ENCODE assay signal across 8 cellular contexts in the genomic region with DNA sequence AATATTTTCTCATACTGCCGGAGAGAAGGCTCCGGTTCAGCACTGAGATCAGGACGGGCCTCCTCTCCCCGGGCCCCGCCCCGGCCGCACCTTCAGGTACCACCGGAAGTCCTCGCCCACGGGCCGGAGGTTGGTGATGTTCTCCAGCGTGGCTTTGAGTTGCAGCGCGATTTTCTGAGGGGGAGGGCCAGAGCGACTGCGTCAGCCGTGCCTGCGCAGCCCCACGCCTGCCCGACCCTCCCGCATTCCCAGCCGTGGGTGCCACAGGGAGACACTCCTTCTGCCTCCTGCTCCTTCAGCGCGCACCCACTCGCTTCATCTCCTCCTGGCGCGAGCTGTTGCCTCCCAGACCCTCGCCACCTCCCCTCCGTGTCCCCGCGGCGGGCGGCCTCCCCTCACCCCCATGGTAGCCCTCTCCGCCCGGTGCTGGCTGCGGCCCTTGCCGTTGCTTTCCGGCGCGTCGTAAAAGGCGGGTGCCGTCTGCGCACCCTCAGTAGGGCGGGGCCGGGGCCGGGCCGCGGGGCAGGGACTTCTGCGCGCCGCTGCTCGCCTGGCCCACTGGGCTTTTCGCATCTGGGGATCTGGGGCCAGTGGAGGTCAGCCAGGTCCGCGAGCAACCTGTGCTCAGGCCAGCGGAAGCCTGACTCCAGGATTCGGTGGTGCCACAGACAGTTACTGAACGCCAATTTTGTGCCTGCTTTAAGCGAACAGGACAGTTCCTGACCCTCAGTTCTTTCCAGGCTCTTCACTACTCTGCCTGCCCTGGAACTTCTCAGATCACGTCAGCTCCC. TPM values are rescaled to one million over a fixed set of nuclear protein-coding genes. Genes with fewer than 3 reads are reported as not detected.
A peak's percentile ranks its signal among the peaks of the same experiment; 100 is the strongest.
DNase-seq lines count a peak whose midpoint lies in the region; ATAC-seq and TF ChIP-seq lines count a peak whose summit lies in the region.

Gene CZIB (minus strand): TSS at position 464 of the 791 bp plus-strand sequence. CDS start 59 bp downstream, at position 405.

- peaks cover 21 to 27% (median 25%) of the 10 kb centered on the region in 3 donors for H3K4me1 Mint-ChIP-seq in T-cell

- no peaks in the 10 kb centered on the region for H3K9me3 Mint-ChIP-seq in T-cell

- DNase-seq in NCI-H1436 (lab: John Stamatoyannopoulos, UW) (peak; percentile 87), T-cell (peak; percentile 75 to 92 (median 86)), adrenal gland (peak; percentile 93 to 97 (median 95)), heart left ventricle (peak; percentile 95 to 98 (median 97)), posterior cingulate gyrus (peak; percentile 85 to 98 (median 90)), upper lobe of left lung (peak; percentile 94 to 98)

- H3K9me3 ChIP-seq in adrenal gland (replicated peaks in 1 of 3), result no peaks in the 10 kb centered on the region
- no peaks in the 10 kb centered on the region for H3K9me3 ChIP-seq in heart left ventricle
- no peaks in the 10 kb centered on the region for H3K9me3 ChIP-seq in upper lobe of left lung

- H3K27me3 ChIP-seq in adrenal gland (no peaks in the 10 kb centered on the region), heart left ventricle (no peaks in the 10 kb centered on the region), upper lobe of left lung (no peaks in the 10 kb centered on the region)

- peak within 1 kb of the TSS; percentile 88 to 89 (median 88) for H3K4me3 Mint-ChIP-seq in T-cell

- H3K27ac ChIP-seq in adrenal gland (peak within 1 kb of the TSS; percentile 92 to 97 (median 95)), heart left ventricle (peak within 1 kb of the TSS; percentile 89 to 99 (median 95)), upper lobe of left lung (peak within 1 kb of the TSS; percentile 90 to 100 (median 96))

- peak; percentile 93 for ATAC-seq in HG02798 (IDR thresholded peaks at IDR 0.05; ENCODE audit: poor library complexity, unreplicated experiment)
- peak; percentile 91 to 96 (median 92) for ATAC-seq in T-cell (replicated peaks in 1 of 4)
- ATAC-seq in heart left ventricle, result peak; percentile 94 to 98 (median 98)
- peak; percentile 98 to 100 for ATAC-seq in upper lobe of left lung (ENCODE audit: low FRiP score in 2 of 2)

- H3K36me3 ChIP-seq in adrenal gland (replicated peaks in 1 of 2), result peaks cover 0 to 6% of the 10 kb centered on the region in 2 donors
- H3K36me3 ChIP-seq in heart left ventricle, result peaks cover 0 to 32% (median 20%) of the 10 kb centered on the region in 9 donors
- H3K36me3 ChIP-seq in upper lobe of left lung, result peaks cover 0 to 31% (median 11%) of the 10 kb centered on the region in 4 donors

- peak within 1 kb of the TSS; percentile 96 to 97 for H3K27ac Mint-ChIP-seq in T-cell

- intact Hi-C loops in adrenal gland (cut with DNase I) (no loop called here), heart left ventricle (cut with DNase I) (loop anchor here in 2 of 10 donors (1.0 kb wide), 2 partner anchors 22 to 38 kb away; no protein-coding TSS in a partner anchor), posterior cingulate gyrus (cut with DNase I) (loop anchor here (1.0 to 2.0 kb wide), 2 partner anchors 18 to 23 kb away; partner anchors contain the start of gene MAGOH)

- peaks cover 10% of the 10 kb centered on the region for H3K36me3 Mint-ChIP-seq in T-cell

- POLR2A ChIA-PET in T-cell (lab: Charles Lee), result no interaction called here

- TF ChIP-seq CTCF in GM12875 (IDR thresholded peaks at IDR 0.05; ENCODE audit: borderline replicate concordance, insufficient read depth, low read depth, low read length) (no peak), adrenal gland (IDR thresholded peaks at IDR 0.05) (peak in 1 of 6 experiments; percentile 3), heart left ventricle (IDR thresholded peaks at IDR 0.05) (no peak), upper lobe of left lung (IDR thresholded peaks at IDR 0.05) (peak in 1 of 6 experiments; percentile 18)

- WGBS in adrenal gland, 4 donors, result 0 to 1% (median 0%) methylated on average over 20 to 61 of the region's 61 CpGs
- 0 to 1% (median 0%) methylated on average over 43 to 61 of the region's 61 CpGs for WGBS in heart left ventricle, 4 donors
- 0 to 1% methylated on average over 16 to 57 of the region's 61 CpGs for WGBS in upper lobe of left lung, 2 donors

- peaks cover 0 to 13% of the 10 kb centered on the region in 2 donors for H3K4me1 ChIP-seq in adrenal gland (replicated peaks in 1 of 2)
- peaks cover 0 to 18% (median 13%) of the 10 kb centered on the region in 12 donors for H3K4me1 ChIP-seq in heart left ventricle
- peaks cover 8 to 17% (median 15%) of the 10 kb centered on the region in 4 donors for H3K4me1 ChIP-seq in upper lobe of left lung

- CTCF ChIA-PET in T-cell (lab: Charles Lee), result no interaction called here

- H3K4me3 ChIP-seq in GM12875 (ENCODE audit: low read depth, low read length) (peak within 1 kb of the TSS; percentile 88), adrenal gland (peak within 1 kb of the TSS; percentile 68 to 85 (median 76)), heart left ventricle (peak within 1 kb of the TSS; percentile 47 to 99 (median 86)), upper lobe of left lung (peak within 1 kb of the TSS; percentile 59 to 85 (median 72))

- TF ChIP-seq POLR2A in adrenal gland (IDR thresholded peaks at IDR 0.05), result peak; percentile 88
- peak in 1 of 2 donors; percentile 92 for TF ChIP-seq POLR2A in heart left ventricle (IDR thresholded peaks at IDR 0.05)
- peak; percentile 57 to 98 (median 85) for TF ChIP-seq POLR2A in upper lobe of left lung (IDR thresholded peaks at IDR 0.05)

- TF ChIP-seq EP300 in upper lobe of left lung (IDR thresholded peaks at IDR 0.05), result peak in 1 of 4 donors; percentile 66

- H3K27me3 Mint-ChIP-seq in T-cell, result no peaks in the 10 kb centered on the region

RNA-seq across cellular contexts. Expression of gene CZIB, which starts in this region (rescaled TPM):
- total RNA-seq in T-cell, result 10 to 100 TPM; 41.4 to 71.3 (median 69.3) TPM
- 10 to 100 TPM; 21.2 to 67.4 (median 54.9) TPM for total RNA-seq in adrenal gland
- polyA plus RNA-seq in adrenal gland, result 100 to 1,000 TPM in 2 of 3 donors, 10 to 100 TPM in 1; 60.2 to 108 (median 103) TPM
- total RNA-seq in heart left ventricle, result 10 to 100 TPM; 39.4 to 52.1 (median 46.1) TPM
- polyA plus RNA-seq in heart left ventricle, result 10 to 100 TPM; 45.2 to 85.0 TPM
- total RNA-seq in upper lobe of left lung, result 10 to 100 TPM; 28.0 to 61.3 (median 42.4) TPM

Comparison
In these comparisons a context has a peak if more than half of its experiments do, and no peak if none do; other contexts are left out.
1. Peak in every context shown above with its lines: DNase-seq, ATAC-seq, H3K4me3 ChIP-seq and H3K27ac ChIP-seq.